Comparison of ENCODE assay signal across 9 cellular contexts in genomic region chr10:125189162-125189561, GRCh38. TPM values are rescaled to one million over a fixed set of nuclear protein-coding genes. Genes with fewer than 3 reads are reported as not detected.
"Had no signal": no experiment of that assay in that cellular context is flagged by ENCODE, and none has a peak within 500 bp of the region (broad histone marks: within the 10 kb centered on the region; RNA-seq: fewer than 3 reads in every experiment).

No MANE protein-coding gene starts in this region.

- H3K27ac Mint-ChIP-seq: HFFc6, IgD-negative memory B cell had no signal

- H3K4me3 Mint-ChIP-seq: HFFc6, IgD-negative memory B cell had no signal

- H3K4me1 Mint-ChIP-seq: IgD-negative memory B cell had no signal

- H3K9me3 Mint-ChIP-seq: HFFc6 had no signal

- H3K4me3 ChIP-seq: GM23248, HAP-1 had no signal

- DNase-seq: GM23248, GOT3, H7, HFFc6, KBM-7 had no signal

- H3K27ac ChIP-seq: GM23248, HL-60 had no signal

RNA-seq across cellular contexts. Expression of gene CTBP2, which starts 28.8 kb away (rescaled TPM):
- total RNA-seq: HepG2 had no signal
